In genomic region chr17:50167371-50167770, GRCh38 we compare ENCODE assay signal across 1 cellular context.
TF ChIP-seq lines count a peak whose summit lies in the region.

No MANE protein-coding gene starts in this region.

TF ChIP-seq in IMR-90, 13 proteins besides CTCF, POLR2A, EP300 and RAD21:
- no peak for TF ChIP-seq MAFK (IDR thresholded peaks at IDR 0.05; ENCODE audit: low read depth, low read length)
- no peak for TF ChIP-seq SMC3 (IDR thresholded peaks at IDR 0.05; ENCODE audit: low read depth, low read length)
- TF ChIP-seq FOS (IDR thresholded peaks at IDR 0.05; ENCODE audit: low read depth, low read length): no peak
- TF ChIP-seq CHD1 (IDR thresholded peaks at IDR 0.05; ENCODE audit: low read depth, low read length): no peak
- TF ChIP-seq MXI1 (IDR thresholded peaks at IDR 0.05; ENCODE audit: borderline replicate concordance, low read depth, low read length): no peak
- no peak for TF ChIP-seq RFX5 (IDR thresholded peaks at IDR 0.05; ENCODE audit: low read depth, low read length)
